ENCODE assay signal across 8 cellular contexts in genomic region chr1:159161001-159161718, GRCh38. TPM values are rescaled to one million over a fixed set of nuclear protein-coding genes. Genes with fewer than 3 reads are reported as not detected.
DNase-seq lines count a peak whose midpoint lies in the region; ATAC-seq, FAIRE-seq and TF ChIP-seq lines count a peak whose summit lies in the region.

No MANE protein-coding gene starts in this region.

- peak; percentile 84 for TF ChIP-seq RAD21 in HepG2 (CRISPR knock-in tag; IDR thresholded peaks at IDR 0.05)

- H3K4me3 ChIP-seq in BJ (ENCODE audit: low read depth, low read length): no peak overlapping the region
- H3K4me3 ChIP-seq in HepG2 (replicated peaks in 1 of 3; ENCODE audit: insufficient read depth in 1 of 3, low read depth in 2 of 3, low read length in 3 of 3): no peak overlapping the region

- intact Hi-C loops in HepG2 (cut with micrococcal nuclease; ENCODE audit: unreplicated experiment): loop anchor here (1.0 kb wide), 2 partner anchors 37 to 50 kb away; no protein-coding TSS in a partner anchor

- H3K4me2 ChIP-seq in HepG2 (ENCODE audit: low read depth, low read length): no peak overlapping the region

- 0% methylated on average over 4 of the region's 4 CpGs for WGBS in HepG2 (ENCODE audit: low lambda C conversion rate)

- TF ChIP-seq EP300 in HepG2 (IDR thresholded peaks at IDR 0.05; ENCODE audit: low read depth in 2 of 2, low read length in 2 of 2) (no peak), HepG2 (CRISPR knock-in tag; IDR thresholded peaks at IDR 0.05; ENCODE audit: borderline replicate concordance) (no peak)

- POLR2A ChIA-PET in BJ (lab: Charles Lee): interaction anchor here (0.6 kb wide), 1 partner anchor 60 kb away, joined by 5 read pairs; no protein-coding TSS in a partner anchor
- POLR2A ChIA-PET in HepG2 (lab: Yijun Ruan, JAX): no interaction called here

- ATAC-seq in GM18909 (IDR thresholded peaks at IDR 0.05; ENCODE audit: poor library complexity, unreplicated experiment) (peak; percentile 94), HG03139 (IDR thresholded peaks at IDR 0.05; ENCODE audit: unreplicated experiment) (peak; percentile 94), HepG2 (peak; percentile 98)
- peak; percentile 44 to 73 for ATAC-seq in activated CD4-positive, CD25-positive, alpha-beta regulatory T cell treated with anti-CD3 and anti-CD28 coated beads, Interleukin-2, amount 50 U/mL, for 24 hours

- CTCF ChIA-PET in BJ (lab: Yijun Ruan, JAX) (interaction anchor here (0.6 to 5.9 kb wide), 35 partner anchors 9 to 732 kb away, joined by 3 to 110 read pairs (median 4); no protein-coding TSS in a partner anchor), HepG2 (lab: Yijun Ruan, JAX; ENCODE audit: low intra/inter-chr PET ratio, low total read pairs) (interaction anchor here (1.1 to 2.4 kb wide), 5 partner anchors 36 to 730 kb away, joined by 3 to 38 read pairs (median 11); no protein-coding TSS in a partner anchor)

- no TSS peak for BruUV-seq in HepG2 (replicated peaks; lab: Mats Ljungman, UMichigan)

- H3K27me3 ChIP-seq in BJ (ENCODE audit: control insufficient read depth, insufficient read depth, low read length) (no peaks in the 10 kb centered on the region), HepG2 (ENCODE audit: control insufficient read depth in 1 of 2, insufficient read depth in 2 of 2, low read length in 2 of 2) (no peaks in the 10 kb centered on the region)

- TF ChIP-seq POLR2A in HepG2 (IDR thresholded peaks at IDR 0.05; ENCODE audit: insufficient read depth in 1 of 2, low read depth in 2 of 2, low read length in 2 of 2): no peak

- in situ Hi-C loops in HepG2 (cut with HindIII; ENCODE audit: extremely low pct_ligation_motif_present, low pct_unique_long_range_greater_than_20kb): loop anchor here (5.0 kb wide), 1 partner anchor 36 kb away; no protein-coding TSS in a partner anchor

- H3K79me2 ChIP-seq in HepG2 (ENCODE audit: insufficient read depth, low read length): no peaks in the 10 kb centered on the region

- H3K9me3 ChIP-seq in HepG2 (ENCODE audit: low read length): no peaks in the 10 kb centered on the region

- H3K4me1 ChIP-seq in HepG2 (ENCODE audit: insufficient read depth, low read length): no peaks in the 10 kb centered on the region

- no peaks in the 10 kb centered on the region for H4K20me1 ChIP-seq in HepG2 (ENCODE audit: insufficient read depth, low read length)

- no peak overlapping the region for H2AFZ ChIP-seq in HepG2 (ENCODE audit: low read length)

- H3K36me3 ChIP-seq in BJ (ENCODE audit: control insufficient read depth, insufficient read depth, low read length) (no peaks in the 10 kb centered on the region), HepG2 (replicated peaks in 1 of 2; ENCODE audit: control insufficient read depth in 1 of 2, insufficient read depth in 2 of 2, low read length in 2 of 2) (no peaks in the 10 kb centered on the region)

- DNase-seq in BJ (ENCODE audit: low read depth) (peak; percentile 57), NCI-H345 treated with DMSO at 0.1 percent for 48 hours (lab: John Stamatoyannopoulos, UW; ENCODE audit: unreplicated experiment) (peak; percentile 69), cerebellar cortex (ENCODE audit: low spot score) (peak; percentile 86), HepG2 (ENCODE audit: low spot score) (peak; percentile 54)
- peak; percentile 71 for DNase-seq in stimulated activated CD4-positive, alpha-beta T cell treated with anti-CD3 and anti-CD28 coated beads, Interleukin-4, amount 100 ng/mL, for 24 hours

- FAIRE-seq in HepG2 (lab: Jason Lieb, UNC): peak; percentile 91

- H3K9ac ChIP-seq in HepG2 (ENCODE audit: insufficient read depth, low read depth, low read length): no peak overlapping the region

- H3K27ac ChIP-seq in HepG2 (ENCODE audit: extremely low read length, insufficient read depth, low read length): no peak overlapping the region

- TF ChIP-seq CTCF in BJ (IDR thresholded peaks at IDR 0.05; ENCODE audit: insufficient read depth, low read depth, low read length): peak; percentile 97
- peak; percentile 89 for TF ChIP-seq CTCF in HepG2 (CRISPR knock-in tag; IDR thresholded peaks at IDR 0.05)

TF ChIP-seq in HepG2, 621 proteins besides CTCF, POLR2A, EP300 and RAD21 (continues in another document):
- TF ChIP-seq MED13 (CRISPR knock-in tag; IDR thresholded peaks at IDR 0.05) (no peak), ZNF18 (CRISPR knock-in tag; IDR thresholded peaks at IDR 0.05; ENCODE audit: insufficient replicate concordance) (no peak), STAG1 (CRISPR knock-in tag; IDR thresholded peaks at IDR 0.05) (peak; percentile 85), NFATC3 (CRISPR knock-in tag; IDR thresholded peaks at IDR 0.05) (no peak), ZMYM2 (CRISPR knock-in tag; IDR thresholded peaks at IDR 0.05) (no peak), ZNF674 (CRISPR knock-in tag; IDR thresholded peaks at IDR 0.05; ENCODE audit: low read depth) (no peak), ZNF10 (CRISPR knock-in tag; IDR thresholded peaks at IDR 0.05; ENCODE audit: borderline replicate concordance, low read depth) (no peak), SMC3 (IDR thresholded peaks at IDR 0.05; ENCODE audit: low read length) (peak; percentile 86), YEATS2 (CRISPR knock-in tag; IDR thresholded peaks at IDR 0.05; ENCODE audit: borderline replicate concordance) (no peak), ZNF34 (CRISPR knock-in tag; IDR thresholded peaks at IDR 0.05; ENCODE audit: borderline replicate concordance) (no peak)

RNA-seq across cellular contexts. Expression of gene CADM3, which starts 10.3 kb away (rescaled TPM):
- polyA plus RNA-seq in BJ (2011; rRNA removed) (0.07 TPM in 1 of 2 replicates, not detected in the other), HepG2 (2011; rRNA removed) (not detected in 2 replicates)
- 0.14 TPM in 1 of 2 replicates, not detected in the other for polyA minus RNA-seq in BJ (2011; rRNA and poly(A)+ RNA removed)
- not detected in 2 replicates for total RNA-seq in HepG2 (2016; rRNA removed; fragmentation: Illumina TruSeq; extraction: Trizol)
- total RNA-seq in HepG2 (2016; cell fraction: cytosol; rRNA removed; fragmentation: Illumina TruSeq; extraction: Trizol; ENCODE audit: low read depth): not detected in 2 replicates
- not detected in 2 replicates for total RNA-seq in HepG2 (2016; cell fraction: insoluble cytoplasmic fraction; rRNA removed; fragmentation: Illumina TruSeq; extraction: Trizol)
- not detected in 2 replicates for total RNA-seq in HepG2 (2016; cell fraction: membrane; rRNA removed; fragmentation: Illumina TruSeq; extraction: Trizol)
- total RNA-seq in HepG2 (2016; cell fraction: nucleus; rRNA removed; fragmentation: Illumina TruSeq; extraction: Trizol): not detected in 2 replicates
- polyA plus RNA-seq in HepG2 (2011; cell fraction: cytosol; rRNA removed): not detected in 2 replicates
- not detected in 2 replicates for polyA plus RNA-seq in HepG2 (2011; cell fraction: nucleus; rRNA removed)
- not detected in 2 replicates for polyA plus RNA-seq in HepG2 (2012)
- not detected in 2 replicates for polyA plus RNA-seq in HepG2 (2016; cell fraction: cytosol; fragmentation: Illumina TruSeq; extraction: Trizol; ENCODE audit: low read depth)
- not detected in 2 replicates for polyA plus RNA-seq in HepG2 (2016; cell fraction: insoluble cytoplasmic fraction; fragmentation: Illumina TruSeq; extraction: Trizol; ENCODE audit: low read depth)
- not detected in 2 replicates for polyA plus RNA-seq in HepG2 (2016; cell fraction: membrane; fragmentation: Illumina TruSeq; extraction: Trizol; ENCODE audit: low read depth)
- polyA plus RNA-seq in HepG2 (2016; cell fraction: nucleus; fragmentation: Illumina TruSeq; extraction: Trizol; ENCODE audit: insufficient read depth, low read depth): not detected in 2 replicates
- not detected in 2 replicates for polyA minus RNA-seq in HepG2 (2011; rRNA and poly(A)+ RNA removed; ENCODE audit: low replicate concordance)
- not detected in 2 replicates for polyA minus RNA-seq in HepG2 (2011; cell fraction: cytosol; rRNA and poly(A)+ RNA removed)
- not detected in 2 replicates for polyA minus RNA-seq in HepG2 (2011; cell fraction: nucleus; rRNA and poly(A)+ RNA removed)

RNA-seq across cellular contexts. Expression of gene ACKR1, which starts 43.5 kb away (rescaled TPM):
- polyA plus RNA-seq in BJ (2011; rRNA removed) (not detected in 2 replicates), HepG2 (2011; rRNA removed) (not detected in 2 replicates)
- polyA minus RNA-seq in BJ (2011; rRNA and poly(A)+ RNA removed): not detected in 2 replicates
- not detected in 2 replicates for total RNA-seq in HepG2 (2016; rRNA removed; fragmentation: Illumina TruSeq; extraction: Trizol)
- not detected in 2 replicates for total RNA-seq in HepG2 (2016; cell fraction: cytosol; rRNA removed; fragmentation: Illumina TruSeq; extraction: Trizol; ENCODE audit: low read depth)
- total RNA-seq in HepG2 (2016; cell fraction: insoluble cytoplasmic fraction; rRNA removed; fragmentation: Illumina TruSeq; extraction: Trizol): not detected in 2 replicates
- not detected in 2 replicates for total RNA-seq in HepG2 (2016; cell fraction: membrane; rRNA removed; fragmentation: Illumina TruSeq; extraction: Trizol)
- total RNA-seq in HepG2 (2016; cell fraction: nucleus; rRNA removed; fragmentation: Illumina TruSeq; extraction: Trizol): not detected in 2 replicates
- polyA plus RNA-seq in HepG2 (2011; cell fraction: cytosol; rRNA removed): not detected in 2 replicates
- polyA plus RNA-seq in HepG2 (2011; cell fraction: nucleus; rRNA removed): not detected in 2 replicates
- polyA plus RNA-seq in HepG2 (2012): not detected in 2 replicates
- not detected in 2 replicates for polyA plus RNA-seq in HepG2 (2016; cell fraction: cytosol; fragmentation: Illumina TruSeq; extraction: Trizol; ENCODE audit: low read depth)
- polyA plus RNA-seq in HepG2 (2016; cell fraction: insoluble cytoplasmic fraction; fragmentation: Illumina TruSeq; extraction: Trizol; ENCODE audit: low read depth): not detected in 2 replicates
- not detected in 2 replicates for polyA plus RNA-seq in HepG2 (2016; cell fraction: membrane; fragmentation: Illumina TruSeq; extraction: Trizol; ENCODE audit: low read depth)
- not detected in 2 replicates for polyA plus RNA-seq in HepG2 (2016; cell fraction: nucleus; fragmentation: Illumina TruSeq; extraction: Trizol; ENCODE audit: insufficient read depth, low read depth)
- not detected in 2 replicates for polyA minus RNA-seq in HepG2 (2011; rRNA and poly(A)+ RNA removed; ENCODE audit: low replicate concordance)
- polyA minus RNA-seq in HepG2 (2011; cell fraction: cytosol; rRNA and poly(A)+ RNA removed): not detected in 2 replicates
- not detected in 2 replicates for polyA minus RNA-seq in HepG2 (2011; cell fraction: nucleus; rRNA and poly(A)+ RNA removed)
